Comparison of ENCODE assay signal across 8 cellular contexts in the genomic region with DNA sequence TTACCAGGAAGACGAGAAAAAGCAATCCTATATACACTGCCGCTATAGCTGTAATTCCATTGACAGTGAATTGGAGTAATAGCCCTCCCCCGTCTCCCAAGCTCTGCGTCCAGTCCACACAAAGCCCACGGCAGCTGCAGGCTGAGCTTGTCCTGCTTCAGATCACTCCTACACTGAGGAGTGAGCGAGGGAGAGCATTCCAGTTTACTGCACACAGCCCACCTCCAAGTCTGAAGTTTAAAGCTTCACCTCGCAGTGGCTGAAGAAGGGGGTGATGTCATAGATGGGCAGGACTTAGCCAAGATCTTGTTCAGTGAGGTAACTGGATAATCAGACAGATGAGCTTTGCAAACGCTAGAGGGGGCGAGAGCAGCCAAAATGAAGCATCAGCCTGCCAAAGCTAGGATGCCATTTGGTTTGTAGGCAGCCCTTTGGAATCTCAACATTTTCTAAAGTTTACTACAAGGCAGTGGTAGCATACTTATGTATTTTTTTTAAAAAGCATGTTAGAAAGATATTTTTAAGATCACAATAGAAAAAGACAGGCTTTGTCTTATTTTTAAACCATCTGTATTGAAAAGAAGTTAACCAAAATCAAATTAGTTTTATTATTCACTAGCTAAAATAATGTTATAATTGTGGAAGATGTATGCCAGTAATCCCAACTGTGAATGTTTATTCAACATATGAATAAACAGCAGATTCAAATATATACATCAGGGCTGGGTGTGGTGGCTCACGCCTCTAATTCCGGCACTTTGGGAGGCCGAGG. TPM values are rescaled to one million over a fixed set of nuclear protein-coding genes. Genes with fewer than 3 reads are reported as not detected.
DNase-seq lines count a peak whose midpoint lies in the region; ATAC-seq and TF ChIP-seq lines count a peak whose summit lies in the region.

TSS of gene FLRT3 (minus strand) at position 213 of the 772 bp plus-strand sequence. CDS start 10,106 bp downstream, outside the sequence.

- H3K9me3 Mint-ChIP-seq in activated CD8-positive, alpha-beta T cell treated with anti-CD3 and anti-CD28 coated beads for 36 hours = no peaks in the 10 kb centered on the region
- peaks cover 0 to 48% (median 11%) of the 10 kb centered on the region in 6 donors for H3K9me3 Mint-ChIP-seq in immature natural killer cell

- H3K4me3 Mint-ChIP-seq in activated CD8-positive, alpha-beta T cell treated with anti-CD3 and anti-CD28 coated beads for 36 hours = no peak within 1 kb of the TSS
- no peak within 1 kb of the TSS for H3K4me3 Mint-ChIP-seq in immature natural killer cell

- POLR2A ChIA-PET in activated CD8-positive, alpha-beta T cell treated with anti-CD3 and anti-CD28 coated beads for 36 hours (lab: Charles Lee) = no interaction called here

- CTCF ChIA-PET in activated CD8-positive, alpha-beta T cell treated with anti-CD3 and anti-CD28 coated beads for 36 hours (lab: Charles Lee) = interaction anchor here (0.6 to 1.4 kb wide), 6 partner anchors 9 to 1316 kb away, joined by 3 to 4 read pairs (median 3); no protein-coding TSS in a partner anchor

- no peak within 1 kb of the TSS for H3K27ac Mint-ChIP-seq in activated CD8-positive, alpha-beta T cell treated with anti-CD3 and anti-CD28 coated beads for 36 hours
- H3K27ac Mint-ChIP-seq in immature natural killer cell = no peak within 1 kb of the TSS

- ATAC-seq in GM19324 (IDR thresholded peaks at IDR 0.05; ENCODE audit: low FRiP score, unreplicated experiment) (peak; percentile 95), HG03280 (IDR thresholded peaks at IDR 0.05; ENCODE audit: unreplicated experiment) (peak; percentile 98)
- ATAC-seq in activated CD8-positive, alpha-beta T cell treated with anti-CD3 and anti-CD28 coated beads for 36 hours = peak; percentile 42

- peak; percentile 25 for TF ChIP-seq CTCF in activated CD8-positive, alpha-beta T cell treated with anti-CD3 and anti-CD28 coated beads for 36 hours (IDR thresholded peaks at IDR 0.05)

- DNase-seq in COLO829 (ENCODE audit: low spot score) (peak; percentile 94), NCI-H2196 (lab: John Stamatoyannopoulos, UW; ENCODE audit: unreplicated experiment) (peak; percentile 89), head of caudate nucleus (peak; percentile 59 to 95 (median 84)), occipital lobe (lab: John Stamatoyannopoulos, UW) (peak; percentile 87), immature natural killer cell (no peak)
- peak; percentile 36 for DNase-seq in activated CD8-positive, alpha-beta T cell treated with anti-CD3 and anti-CD28 coated beads for 36 hours

- intact Hi-C loops in activated CD8-positive, alpha-beta T cell treated with anti-CD3 and anti-CD28 coated beads for 36 hours (cut with micrococcal nuclease) = loop anchor here (2.0 kb wide), 1 partner anchor 19 kb away; no protein-coding TSS in a partner anchor
- intact Hi-C loops in head of caudate nucleus (cut with DNase I) = loop anchor here (10.0 kb wide), 1 partner anchor 1417 kb away; no protein-coding TSS in a partner anchor

- no peaks in the 10 kb centered on the region for H3K27me3 Mint-ChIP-seq in activated CD8-positive, alpha-beta T cell treated with anti-CD3 and anti-CD28 coated beads for 36 hours
- H3K27me3 Mint-ChIP-seq in immature natural killer cell (ENCODE audit: low read depth in 3 of 3) = no peaks in the 10 kb centered on the region

- no peaks in the 10 kb centered on the region for H3K36me3 Mint-ChIP-seq in activated CD8-positive, alpha-beta T cell treated with anti-CD3 and anti-CD28 coated beads for 36 hours (ENCODE audit: low read depth)
- no peaks in the 10 kb centered on the region for H3K36me3 Mint-ChIP-seq in immature natural killer cell

- H3K4me1 Mint-ChIP-seq in activated CD8-positive, alpha-beta T cell treated with anti-CD3 and anti-CD28 coated beads for 36 hours (ENCODE audit: low read depth) = no peaks in the 10 kb centered on the region
- no peaks in the 10 kb centered on the region for H3K4me1 Mint-ChIP-seq in immature natural killer cell

RNA-seq across cellular contexts. Expression of gene FLRT3, which starts in this region (rescaled TPM):
- total RNA-seq in activated CD8-positive, alpha-beta T cell treated with anti-CD3 and anti-CD28 coated beads for 36 hours = not detected
- total RNA-seq in occipital lobe = 27.5 TPM
- not detected for polyA plus RNA-seq in immature natural killer cell

Comparison
In these comparisons a context has a peak if more than half of its experiments do, and no peak if none do; other contexts are left out.
1. RNA of gene FLRT3 (total RNA-seq): 27.5 TPM in occipital lobe (single experiment); not detected in activated CD8-positive, alpha-beta T cell treated with anti-CD3 and anti-CD28 coated beads for 36 hours; every median in the first group is over 10 times any median in the second.
2. Peak in DNase-seq and ATAC-seq in activated CD8-positive, alpha-beta T cell treated with anti-CD3 and anti-CD28 coated beads for 36 hours; RNA of the gene not detected or under 1 TPM.
3. DNase-seq: peak in COLO829 (single experiment), NCI-H2196 (single experiment), head of caudate nucleus (42 of 42) and occipital lobe (single experiment); none in immature natural killer cell (0 of 3).
4. ATAC-seq: peak in every context shown above with its lines; median percentile 98 in HG03280; 95 in GM19324; 42 in activated CD8-positive, alpha-beta T cell treated with anti-CD3 and anti-CD28 coated beads for 36 hours.